Comparison of ENCODE assay signal across 1 cellular context in genomic region chr2:73238976-73239375, GRCh38.
TF ChIP-seq lines count a peak whose summit lies in the region.

No MANE protein-coding gene starts in this region.

TF ChIP-seq in endothelial cell of umbilical vein, 7 proteins besides CTCF, POLR2A, EP300 and RAD21:
- TF ChIP-seq JUN (IDR thresholded peaks at IDR 0.05; ENCODE audit: borderline replicate concordance, insufficient read depth, insufficient read length, low read depth) = no peak
- no peak for TF ChIP-seq MAX (IDR thresholded peaks at IDR 0.05; ENCODE audit: insufficient read depth, insufficient read length)
- no peak for TF ChIP-seq MYC (IDR thresholded peaks at IDR 0.05; ENCODE audit: low read depth, low read length)
- TF ChIP-seq GATA2 (IDR thresholded peaks at IDR 0.05; ENCODE audit: insufficient read depth, insufficient read length, low read depth, low read length) = no peak
- no peak for TF ChIP-seq FOS (IDR thresholded peaks at IDR 0.05; ENCODE audit: borderline replicate concordance, insufficient read depth, low read length)
- TF ChIP-seq POLR2AphosphoS5 (IDR thresholded peaks at IDR 0.05; ENCODE audit: insufficient read depth, low read depth, low read length) = no peak
- no peak for TF ChIP-seq EZH2 (IDR thresholded peaks at IDR 0.05; ENCODE audit: borderline replicate concordance, low read depth, low read length, severe bottlenecking)
